In genomic region chr1:1628656-1629429, GRCh38 we compare ENCODE assay signal across 8 cellular contexts. TPM values are rescaled to one million over a fixed set of nuclear protein-coding genes. Genes with fewer than 3 reads are reported as not detected.
DNase-seq lines count a peak whose midpoint lies in the region; TF ChIP-seq lines count a peak whose summit lies in the region.

No MANE protein-coding gene starts in this region.

- peaks cover 0 to 38% (median 10%) of the 10 kb centered on the region in 4 donors for H3K27me3 ChIP-seq in esophagus squamous epithelium

- H3K36me3 ChIP-seq in HEK293 (ENCODE audit: control insufficient read depth in 2 of 2, insufficient read depth in 1 of 2, low read length in 2 of 2), result peaks cover 0 to 32% of the 10 kb centered on the region in 2 experiments; a peak in 1 of 3 replicates
- H3K36me3 ChIP-seq in esophagus squamous epithelium, result peaks cover 0 to 22% (median 0%) of the 10 kb centered on the region in 3 donors

- POLR2A ChIA-PET in HEK293 (lab: Yijun Ruan, JAX), result interaction anchor here (0.6 to 1.4 kb wide), 3 partner anchors 18 to 25 kb away, joined by 3 read pairs; no protein-coding TSS in a partner anchor

- H3K27ac ChIP-seq in HEK293 (ENCODE audit: extremely low read depth, low read depth, low read length) (no peak overlapping the region), esophagus squamous epithelium (peak overlapping the region; percentile 83 to 90 (median 88))

- intact Hi-C loops in esophagus squamous epithelium (cut with DNase I), result no loop called here

- H3K4me1 ChIP-seq in HEK293 (ENCODE audit: control insufficient read depth, insufficient read depth, low read length), result no peaks in the 10 kb centered on the region
- peaks cover 21 to 65% (median 31%) of the 10 kb centered on the region in 3 donors for H3K4me1 ChIP-seq in esophagus squamous epithelium

- 50% methylated on average over 2 of the region's 55 CpGs; no CpG with 5 or more reads in 1 of the 2 donors for WGBS in esophagus squamous epithelium, 2 donors

- TF ChIP-seq POLR2A in esophagus squamous epithelium (IDR thresholded peaks at IDR 0.05), result peak in 2 of 4 donors; percentile 4 to 24

- peak; percentile 53 to 66 for DNase-seq in activated CD4-positive, alpha-beta T cell treated with anti-CD3 and anti-CD28 coated beads, Interleukin-2, amount 50 U/mL, for 48 hours
- DNase-seq in esophagus squamous epithelium (lab: John Stamatoyannopoulos, UW) (no peak), KG1 (lab: John Stamatoyannopoulos, UW) (no peak), COLO668 (lab: John Stamatoyannopoulos, UW; ENCODE audit: unreplicated experiment) (no peak), glomerular visceral epithelial cell (ENCODE audit: extremely low spot score) (no peak), NCI-H2107 treated with DMSO at 0.1 percent for 48 hours (lab: John Stamatoyannopoulos, UW; ENCODE audit: unreplicated experiment) (no peak)
- peak; percentile 40 for DNase-seq in stimulated activated CD4-positive, alpha-beta T cell treated with anti-CD3 and anti-CD28 coated beads, Interleukin-4, amount 100 ng/mL, for 24 hours

- H3K9me3 ChIP-seq in HEK293 (ENCODE audit: control insufficient read depth, insufficient read depth, low read depth, low read length), result no peaks in the 10 kb centered on the region
- no peaks in the 10 kb centered on the region for H3K9me3 ChIP-seq in esophagus squamous epithelium

- CTCF ChIA-PET in HEK293 (lab: Yijun Ruan, JAX), result no interaction called here

- H3K4me3 ChIP-seq in HEK293 (ENCODE audit: low read depth, low read length), result no peak overlapping the region
- H3K4me3 ChIP-seq in esophagus squamous epithelium, result peak overlapping the region; percentile 36 to 63 (median 43)

- TF ChIP-seq CTCF in HEK293 (tag by site-specific recombination; IDR thresholded peaks at IDR 0.05), result no peak
- no peak for TF ChIP-seq CTCF in esophagus squamous epithelium (IDR thresholded peaks at IDR 0.05)

TF ChIP-seq in HEK293, 187 proteins besides CTCF, POLR2A, EP300 and RAD21:
- TF ChIP-seq ZNF169 (tag by site-specific recombination; IDR thresholded peaks at IDR 0.05), result no peak
- peak; percentile 74 for TF ChIP-seq REST (tag by site-specific recombination; IDR thresholded peaks at IDR 0.05)
- TF ChIP-seq HIC1 (tag by site-specific recombination; IDR thresholded peaks at IDR 0.05), result peak; percentile 72
- TF ChIP-seq PBX3 (CRISPR knock-in tag; IDR thresholded peaks at IDR 0.05), result no peak
- no peak for TF ChIP-seq ZNF623 (tag by site-specific recombination; IDR thresholded peaks at IDR 0.05)
- TF ChIP-seq KLF16 (tag by site-specific recombination; IDR thresholded peaks at IDR 0.05), result no peak
- TF ChIP-seq ZNF19 (tag by site-specific recombination; IDR thresholded peaks at IDR 0.05; ENCODE audit: low read depth), result no peak
- no peak for TF ChIP-seq ZNF223 (tag by site-specific recombination; IDR thresholded peaks at IDR 0.05)
- no peak for TF ChIP-seq ZNF660 (tag by site-specific recombination; IDR thresholded peaks at IDR 0.05)
- TF ChIP-seq ZNF654 (tag by site-specific recombination; IDR thresholded peaks at IDR 0.05; ENCODE audit: low read depth), result no peak

RNA-seq across cellular contexts. Expression of gene MMP23B, which starts 3.1 kb away (rescaled TPM):
- 1 to 10 TPM in 3 of 4 donors, under 1 TPM in 1; 0.49 to 7.6 (median 2.7) TPM for total RNA-seq in esophagus squamous epithelium

RNA-seq across cellular contexts. Expression of gene MIB2, which starts 13.5 kb away (rescaled TPM):
- total RNA-seq in esophagus squamous epithelium, result 10 to 100 TPM; 80.0 to 99.8 (median 96.6) TPM

RNA-seq across cellular contexts. Expression of gene FNDC10, which starts 28.9 kb away (rescaled TPM):
- total RNA-seq in esophagus squamous epithelium, result 10 to 100 TPM in 1 of 4 donors, 1 to 10 TPM in 3; 5.8 to 15.6 (median 7.9) TPM

RNA-seq across cellular contexts. Expression of gene CDK11B, which starts 30.0 kb away (rescaled TPM):
- total RNA-seq in esophagus squamous epithelium, result 10 to 100 TPM; 10.1 to 17.2 (median 13.7) TPM

RNA-seq across cellular contexts. Expression of gene SSU72, which starts 54.2 kb away (rescaled TPM):
- total RNA-seq in esophagus squamous epithelium, result 100 to 1,000 TPM in 3 of 4 donors, 10 to 100 TPM in 1; 98.4 to 125 (median 124) TPM

Comparison
In these comparisons a context has a peak if more than half of its experiments do, and no peak if none do; other contexts are left out.
1. DNase-seq: peak in activated CD4-positive, alpha-beta T cell treated with anti-CD3 and anti-CD28 coated beads, Interleukin-2, amount 50 U/mL, for 48 hours (2 of 2) and stimulated activated CD4-positive, alpha-beta T cell treated with anti-CD3 and anti-CD28 coated beads, Interleukin-4, amount 100 ng/mL, for 24 hours (single experiment); none in esophagus squamous epithelium (single experiment), KG1 (single experiment), COLO668 (single experiment), glomerular visceral epithelial cell (single experiment) and NCI-H2107 treated with DMSO at 0.1 percent for 48 hours (single experiment).